14 cellular contexts compared by ENCODE assay signal in genomic region chr22:46002757-46003270, GRCh38. TPM values are rescaled to one million over a fixed set of nuclear protein-coding genes. Genes with fewer than 3 reads are reported as not detected.
DNase-seq lines count a peak whose midpoint lies in the region; ATAC-seq and TF ChIP-seq lines count a peak whose summit lies in the region.
"Had no signal": no experiment of that assay in that cellular context is flagged by ENCODE, and none has a peak within 500 bp of the region (broad histone marks: within the 10 kb centered on the region; RNA-seq: fewer than 3 reads in every experiment).

No MANE protein-coding gene starts in this region.

- TF ChIP-seq CTCF in fibroblast of mammary gland (conservative IDR thresholded peaks at IDR 0.05; ENCODE audit: control insufficient read depth, insufficient read depth, low read depth, low read length): no peak
- no peak for TF ChIP-seq CTCF in gastrocnemius medialis (IDR thresholded peaks at IDR 0.05 in 4 of 5, conservative IDR thresholded peaks at IDR 0.05 in 1 of 5)

- no peaks in the 10 kb centered on the region for H3K9me3 Mint-ChIP-seq in activated naive CD4-positive, alpha-beta T cell treated with anti-CD3 and anti-CD28 coated beads, Interleukin-2, amount 10 ng/mL, durations not matched to agents 7 days and 5 days
- H3K9me3 Mint-ChIP-seq: activated T-helper 1 cell treated with anti-CD3 and anti-CD28 coated beads, Interleukin-12 subunit alpha, Interleukin-12 subunit beta, Interleukin-2, Interleukin-4 antibody, amounts not matched to agents 30 ng/mL and 10 ng/mL and 1 ng/mL, durations not matched to agents 14 hours and 24 hours and 36 hours; natural killer cell treated with Interleukin-12 subunit alpha and Interleukin-12 subunit beta and Interleukin-15 and Interleukin-18, amount 100 ng/mL, for 72 hours had no signal

- peaks cover 10% of the 10 kb centered on the region for H3K4me1 Mint-ChIP-seq in activated naive CD4-positive, alpha-beta T cell treated with anti-CD3 and anti-CD28 coated beads, Interleukin-2, amount 10 ng/mL, durations not matched to agents 7 days and 5 days

- CTCF ChIA-PET in activated naive CD4-positive, alpha-beta T cell treated with anti-CD3 and anti-CD28 coated beads, Interleukin-2, amount 10 ng/mL, durations not matched to agents 7 days and 5 days (lab: Charles Lee): interaction anchor here (0.8 to 1.7 kb wide), 3 partner anchors 34 to 119 kb away, joined by 3 to 4 read pairs (median 4); no protein-coding TSS in a partner anchor

- no peak for ATAC-seq in gastrocnemius medialis
- ATAC-seq: natural killer cell treated with Interleukin-12 subunit alpha and Interleukin-12 subunit beta and Interleukin-15 and Interleukin-18, amount 100 ng/mL, for 72 hours had no signal

- H3K27ac ChIP-seq in gastrocnemius medialis: peak overlapping the region in 3 of 4 donors; percentile 12 to 52 (median 27)

- H3K4me1 ChIP-seq in NT2/D1 (ENCODE audit: insufficient read depth, insufficient read length) (peaks cover 26% of the 10 kb centered on the region), gastrocnemius medialis (peaks cover 40 to 51% of the 10 kb centered on the region in 2 donors)

- no peaks in the 10 kb centered on the region for H3K36me3 Mint-ChIP-seq in activated naive CD4-positive, alpha-beta T cell treated with anti-CD3 and anti-CD28 coated beads, Interleukin-2, amount 10 ng/mL, durations not matched to agents 7 days and 5 days
- H3K36me3 Mint-ChIP-seq: natural killer cell treated with Interleukin-12 subunit alpha and Interleukin-12 subunit beta and Interleukin-15 and Interleukin-18, amount 100 ng/mL, for 72 hours had no signal

- no peaks in the 10 kb centered on the region for H3K9me3 ChIP-seq in NT2/D1 (ENCODE audit: insufficient read depth, low read length)
- no peaks in the 10 kb centered on the region for H3K9me3 ChIP-seq in gastrocnemius medialis

- no peaks in the 10 kb centered on the region for H3K27me3 ChIP-seq in NT2/D1 (ENCODE audit: insufficient read depth, insufficient read length)
- no peaks in the 10 kb centered on the region for H3K27me3 ChIP-seq in gastrocnemius medialis

- peaks cover 18% of the 10 kb centered on the region for H3K27me3 Mint-ChIP-seq in activated naive CD4-positive, alpha-beta T cell treated with anti-CD3 and anti-CD28 coated beads, Interleukin-2, amount 10 ng/mL, durations not matched to agents 7 days and 5 days
- H3K27me3 Mint-ChIP-seq: natural killer cell treated with Interleukin-12 subunit alpha and Interleukin-12 subunit beta and Interleukin-15 and Interleukin-18, amount 100 ng/mL, for 72 hours had no signal

- peak; percentile 82 for DNase-seq in ELR (ENCODE audit: low read depth)
- no peak for DNase-seq in NT2/D1 (ENCODE audit: low read depth, low spot score)
- peak; percentile 62 for DNase-seq in fibroblast of mammary gland (ENCODE audit: low read depth)
- peak in 1 of 2 donors; percentile 56 for DNase-seq in gastrocnemius medialis
- no peak for DNase-seq in stimulated activated CD4-positive, alpha-beta T cell treated with anti-CD3 and anti-CD28 coated beads, Interleukin-15, amount 100 ng/mL, for 24 hours
- no peak for DNase-seq in activated naive CD4-positive, alpha-beta T cell treated with anti-CD3 and anti-CD28 coated beads, Interleukin-2, amount 10 ng/mL, durations not matched to agents 7 days and 5 days
- no peak for DNase-seq in AML-193 (lab: John Stamatoyannopoulos, UW)
- no peak for DNase-seq in activated gamma-delta T cell treated with Interleukin-2 at 50 U/mL for 16 hours
- DNase-seq: DMS153, erythroblast, NCI-H524 treated with DMSO at 0.1 percent for 48 hours had no signal

- H3K4me3 Mint-ChIP-seq in activated naive CD4-positive, alpha-beta T cell treated with anti-CD3 and anti-CD28 coated beads, Interleukin-2, amount 10 ng/mL, durations not matched to agents 7 days and 5 days: no peak overlapping the region
- H3K4me3 Mint-ChIP-seq: activated T-helper 1 cell treated with anti-CD3 and anti-CD28 coated beads, Interleukin-12 subunit alpha, Interleukin-12 subunit beta, Interleukin-2, Interleukin-4 antibody, amounts not matched to agents 30 ng/mL and 10 ng/mL and 1 ng/mL, durations not matched to agents 14 hours and 24 hours and 36 hours; natural killer cell treated with Interleukin-12 subunit alpha and Interleukin-12 subunit beta and Interleukin-15 and Interleukin-18, amount 100 ng/mL, for 72 hours had no signal

- no peaks in the 10 kb centered on the region for H3K36me3 ChIP-seq in NT2/D1 (ENCODE audit: insufficient read depth, insufficient read length, low read length)
- H3K36me3 ChIP-seq in gastrocnemius medialis: no peaks in the 10 kb centered on the region

- peak overlapping the region; percentile 32 for H3K9ac ChIP-seq in NT2/D1 (ENCODE audit: insufficient read length, low read depth)

- H3K4me3 ChIP-seq in NT2/D1 (ENCODE audit: insufficient read length, low read depth): no peak overlapping the region
- H3K4me3 ChIP-seq in fibroblast of mammary gland (ENCODE audit: control insufficient read depth, low read depth, low read length): no peak overlapping the region
- H3K4me3 ChIP-seq in gastrocnemius medialis: no peak overlapping the region

- intact Hi-C loops in gastrocnemius medialis (cut with DNase I; ENCODE audit: low total_unique reads): no loop called here

- H3K27ac Mint-ChIP-seq in activated naive CD4-positive, alpha-beta T cell treated with anti-CD3 and anti-CD28 coated beads, Interleukin-2, amount 10 ng/mL, durations not matched to agents 7 days and 5 days: no peak overlapping the region
- H3K27ac Mint-ChIP-seq: activated T-helper 1 cell treated with anti-CD3 and anti-CD28 coated beads, Interleukin-12 subunit alpha, Interleukin-12 subunit beta, Interleukin-2, Interleukin-4 antibody, amounts not matched to agents 30 ng/mL and 10 ng/mL and 1 ng/mL, durations not matched to agents 14 hours and 24 hours and 36 hours; natural killer cell treated with Interleukin-12 subunit alpha and Interleukin-12 subunit beta and Interleukin-15 and Interleukin-18, amount 100 ng/mL, for 72 hours had no signal

- TF ChIP-seq POLR2A in gastrocnemius medialis (IDR thresholded peaks at IDR 0.05): no peak

- in situ Hi-C loops in gastrocnemius medialis (cut with MboI; ENCODE audit: low sequenced_read_pairs in 4 of 4): loop anchor here in 1 of 4 donors (10.0 kb wide), 1 partner anchor 312 kb away; no protein-coding TSS in a partner anchor

RNA-seq across cellular contexts. Expression of gene WNT7B, which starts 25.9 kb away (rescaled TPM):
- total RNA-seq in gastrocnemius medialis: not detected
- total RNA-seq: activated T-helper 1 cell treated with anti-CD3 and anti-CD28 coated beads, Interleukin-12 subunit alpha, Interleukin-12 subunit beta, Interleukin-2, Interleukin-4 antibody, amounts not matched to agents 30 ng/mL and 10 ng/mL and 1 ng/mL, durations not matched to agents 14 hours and 24 hours and 36 hours; natural killer cell treated with Interleukin-12 subunit alpha and Interleukin-12 subunit beta and Interleukin-15 and Interleukin-18, amount 100 ng/mL, for 72 hours; SK-MEL-5 had no signal

Comparison
In these comparisons a context has a peak if more than half of its experiments do, and no peak if none do; other contexts are left out.
1. DNase-seq: peak in ELR (single experiment) and fibroblast of mammary gland (single experiment); none in NT2/D1 (single experiment), stimulated activated CD4-positive, alpha-beta T cell treated with anti-CD3 and anti-CD28 coated beads, Interleukin-15, amount 100 ng/mL, for 24 hours (single experiment), activated naive CD4-positive, alpha-beta T cell treated with anti-CD3 and anti-CD28 coated beads, Interleukin-2, amount 10 ng/mL, durations not matched to agents 7 days and 5 days (single experiment), AML-193 (0 of 2) and activated gamma-delta T cell treated with Interleukin-2 at 50 U/mL for 16 hours (single experiment).